ENCODE assay signal across 20 cellular contexts in the genomic region with DNA sequence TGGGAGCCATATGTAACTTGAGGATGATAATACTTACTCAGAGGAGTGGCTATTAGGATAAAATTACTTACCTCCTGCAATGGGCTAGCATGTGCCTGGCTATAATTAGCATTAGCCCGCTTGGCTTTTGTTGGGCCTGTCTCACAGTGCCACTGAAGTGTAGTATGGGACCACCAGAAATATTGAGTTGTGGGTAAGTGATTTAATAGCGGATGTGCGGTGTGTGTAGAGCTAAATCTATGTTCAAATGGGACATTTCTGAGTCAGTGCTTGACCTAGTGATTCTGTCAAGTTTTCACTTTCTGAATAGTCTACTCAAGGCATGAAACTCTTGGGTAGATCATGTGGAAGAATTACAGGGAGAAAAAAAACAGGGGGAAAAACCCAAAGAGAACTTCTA. TPM values are rescaled to one million over a fixed set of nuclear protein-coding genes. Genes with fewer than 3 reads are reported as not detected.
DNase-seq lines count a peak whose midpoint lies in the region; ATAC-seq lines count a peak whose summit lies in the region.
"Had no signal": no experiment of that assay in that cellular context is flagged by ENCODE, and none has a peak within 500 bp of the region (broad histone marks: within the 10 kb centered on the region; RNA-seq: fewer than 3 reads in every experiment).

No MANE protein-coding gene starts in this region.

- no peak for DNase-seq in stimulated activated naive CD8-positive, alpha-beta T cell treated with anti-CD3 and anti-CD28 coated beads, Interleukin-15, Interleukin-2, amounts not matched to agents 100 U/mL and 50 U/mL, for 24 hours
- no peak for DNase-seq in stimulated activated naive CD8-positive, alpha-beta T cell treated with anti-CD3 and anti-CD28 coated beads, Interleukin-15, amount 100 ng/mL, for 72 hours
- DNase-seq in pons (ENCODE audit: low spot score) (no peak), globus pallidus (ENCODE audit: low spot score) (no peak), left lobe of liver (ENCODE audit: low spot score) (no peak)
- DNase-seq: activated CD8-positive, alpha-beta T cell treated with anti-CD3 and anti-CD28 coated beads for 36 hours; DND-41; endodermal cell; Karpas-422; left ventricle myocardium superior; NCI-H1694 treated with DMSO at 0.1 percent for 48 hours; NCI-H510A treated with DMSO at 0.1 percent for 48 hours; PC-3 had no signal

- H3K27me3 Mint-ChIP-seq in stimulated activated naive CD8-positive, alpha-beta T cell treated with anti-CD3 and anti-CD28 coated beads, Interleukin-15, amount 100 ng/mL, for 72 hours, result no peaks in the 10 kb centered on the region
- H3K27me3 Mint-ChIP-seq: activated CD8-positive, alpha-beta T cell treated with anti-CD3 and anti-CD28 coated beads for 36 hours; central memory CD8-positive, alpha-beta T cell had no signal

- peaks cover 0 to 3% of the 10 kb centered on the region in 2 donors for H3K9me3 Mint-ChIP-seq in stimulated activated naive CD8-positive, alpha-beta T cell treated with anti-CD3 and anti-CD28 coated beads, Interleukin-15, amount 100 ng/mL, for 72 hours
- H3K9me3 Mint-ChIP-seq: activated CD8-positive, alpha-beta T cell treated with anti-CD3 and anti-CD28 coated beads for 36 hours; activated T-helper 1 cell treated with anti-CD3 and anti-CD28 coated beads, Interleukin-12 subunit alpha, Interleukin-12 subunit beta, Interleukin-2, Interleukin-4 antibody, amounts not matched to agents 30 ng/mL and 10 ng/mL and 1 ng/mL, durations not matched to agents 14 hours and 24 hours and 36 hours; central memory CD8-positive, alpha-beta T cell; endodermal cell had no signal

- H3K4me3 Mint-ChIP-seq in stimulated activated naive CD8-positive, alpha-beta T cell treated with anti-CD3 and anti-CD28 coated beads, Interleukin-15, amount 100 ng/mL, for 72 hours, result no peak overlapping the region
- H3K4me3 Mint-ChIP-seq: activated CD8-positive, alpha-beta T cell treated with anti-CD3 and anti-CD28 coated beads for 36 hours; activated T-helper 1 cell treated with anti-CD3 and anti-CD28 coated beads, Interleukin-12 subunit alpha, Interleukin-12 subunit beta, Interleukin-2, Interleukin-4 antibody, amounts not matched to agents 30 ng/mL and 10 ng/mL and 1 ng/mL, durations not matched to agents 14 hours and 24 hours and 36 hours; CD14-positive monocyte; central memory CD8-positive, alpha-beta T cell; endodermal cell had no signal

- H3K4me1 Mint-ChIP-seq in stimulated activated naive CD8-positive, alpha-beta T cell treated with anti-CD3 and anti-CD28 coated beads, Interleukin-15, amount 100 ng/mL, for 72 hours, result peaks cover 11% of the 10 kb centered on the region
- H3K4me1 Mint-ChIP-seq: central memory CD8-positive, alpha-beta T cell had no signal

- ATAC-seq in stimulated activated naive CD8-positive, alpha-beta T cell treated with anti-CD3 and anti-CD28 coated beads, Interleukin-15, Interleukin-2, amounts not matched to agents 100 U/mL and 50 U/mL, for 24 hours, result peak; percentile 36
- ATAC-seq in stimulated activated naive CD8-positive, alpha-beta T cell treated with anti-CD3 and anti-CD28 coated beads, Interleukin-15, amount 100 ng/mL, for 72 hours, result no peak
- ATAC-seq in GM21723 (IDR thresholded peaks at IDR 0.05; ENCODE audit: unreplicated experiment) (peak; percentile 48), HG03159 (IDR thresholded peaks at IDR 0.05; ENCODE audit: unreplicated experiment) (peak; percentile 28), left lobe of liver (no peak), HG03139 (IDR thresholded peaks at IDR 0.05; ENCODE audit: unreplicated experiment) (no peak)
- ATAC-seq: activated CD8-positive, alpha-beta T cell treated with anti-CD3 and anti-CD28 coated beads for 36 hours; left ventricle myocardium superior; PC-3 had no signal

- no peak overlapping the region for H3K27ac Mint-ChIP-seq in stimulated activated naive CD8-positive, alpha-beta T cell treated with anti-CD3 and anti-CD28 coated beads, Interleukin-15, amount 100 ng/mL, for 72 hours
- H3K27ac Mint-ChIP-seq: activated CD8-positive, alpha-beta T cell treated with anti-CD3 and anti-CD28 coated beads for 36 hours; activated T-helper 1 cell treated with anti-CD3 and anti-CD28 coated beads, Interleukin-12 subunit alpha, Interleukin-12 subunit beta, Interleukin-2, Interleukin-4 antibody, amounts not matched to agents 30 ng/mL and 10 ng/mL and 1 ng/mL, durations not matched to agents 14 hours and 24 hours and 36 hours; CD14-positive monocyte; endodermal cell had no signal

RNA-seq across cellular contexts. Expression of a gene that starts 3.5 kb away (rescaled TPM):
- not detected for total RNA-seq in left lobe of liver
- total RNA-seq: A172, endodermal cell, left ventricle myocardium superior, PC-3 had no signal

Comparison
In these comparisons a context has a peak if more than half of its experiments do, and no peak if none do; other contexts are left out.
1. ATAC-seq: peak in stimulated activated naive CD8-positive, alpha-beta T cell treated with anti-CD3 and anti-CD28 coated beads, Interleukin-15, Interleukin-2, amounts not matched to agents 100 U/mL and 50 U/mL, for 24 hours (single experiment), GM21723 (single experiment) and HG03159 (single experiment); none in stimulated activated naive CD8-positive, alpha-beta T cell treated with anti-CD3 and anti-CD28 coated beads, Interleukin-15, amount 100 ng/mL, for 72 hours (single experiment), left lobe of liver (single experiment) and HG03139 (single experiment).